1 cellular context compared by ENCODE assay signal in the genomic region with DNA sequence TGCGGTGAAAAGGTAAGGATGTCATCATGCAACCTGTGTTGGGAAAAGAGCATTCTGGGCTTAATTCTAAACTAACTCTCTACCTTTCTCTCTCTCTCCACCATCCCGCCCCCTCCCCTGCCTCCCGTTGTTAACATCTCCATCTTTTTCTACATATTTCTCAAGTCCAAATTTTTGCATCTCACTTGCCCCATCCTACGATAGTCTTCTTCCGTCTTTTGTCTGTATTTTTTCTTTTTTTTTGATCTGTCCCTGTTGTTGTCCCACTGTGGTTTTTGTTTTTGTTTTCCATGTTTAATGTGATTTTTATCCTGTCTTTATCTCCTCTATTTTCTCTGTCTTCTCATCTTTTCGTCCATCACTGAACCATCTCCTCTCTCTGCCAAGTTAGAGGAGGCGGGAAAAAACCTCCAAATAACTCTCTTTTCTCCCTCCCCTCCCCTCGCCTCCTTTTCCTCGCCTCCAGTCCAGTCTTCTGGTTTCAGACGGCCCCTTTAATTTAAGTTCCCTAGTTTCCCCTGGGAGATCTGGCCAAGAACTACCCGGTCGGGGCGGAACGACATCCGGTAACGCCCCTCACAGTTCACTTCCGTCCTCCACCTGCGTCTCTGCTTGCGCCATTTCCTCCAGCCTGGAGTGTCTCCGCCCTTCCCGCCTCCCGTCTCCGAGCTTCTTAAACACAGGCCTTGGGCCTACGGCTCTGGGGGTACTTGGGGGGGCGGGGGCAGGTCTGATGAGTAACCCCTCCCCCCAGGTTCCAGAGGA.
A peak's percentile ranks its signal among the peaks of the same experiment; 100 is the strongest.
TF ChIP-seq lines count a peak whose summit lies in the region.

A gene with protein sequence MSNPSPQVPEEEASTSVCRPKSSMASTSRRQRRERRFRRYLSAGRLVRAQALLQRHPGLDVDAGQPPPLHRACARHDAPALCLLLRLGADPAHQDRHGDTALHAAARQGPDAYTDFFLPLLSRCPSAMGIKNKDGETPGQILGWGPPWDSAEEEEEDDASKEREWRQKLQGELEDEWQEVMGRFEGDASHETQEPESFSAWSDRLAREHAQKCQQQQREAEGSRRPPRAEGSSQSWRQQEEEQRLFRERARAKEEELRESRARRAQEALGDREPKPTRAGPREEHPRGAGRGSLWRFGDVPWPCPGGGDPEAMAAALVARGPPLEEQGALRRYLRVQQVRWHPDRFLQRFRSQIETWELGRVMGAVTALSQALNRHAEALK (plus strand): TSS at position 647 of the 765 bp plus-strand sequence. CDS start 87 bp downstream, at position 734.

TF ChIP-seq in HepG2, 621 proteins besides CTCF, POLR2A, EP300 and RAD21 (continued from another document and continues in another):
- TF ChIP-seq, protein P1, sequence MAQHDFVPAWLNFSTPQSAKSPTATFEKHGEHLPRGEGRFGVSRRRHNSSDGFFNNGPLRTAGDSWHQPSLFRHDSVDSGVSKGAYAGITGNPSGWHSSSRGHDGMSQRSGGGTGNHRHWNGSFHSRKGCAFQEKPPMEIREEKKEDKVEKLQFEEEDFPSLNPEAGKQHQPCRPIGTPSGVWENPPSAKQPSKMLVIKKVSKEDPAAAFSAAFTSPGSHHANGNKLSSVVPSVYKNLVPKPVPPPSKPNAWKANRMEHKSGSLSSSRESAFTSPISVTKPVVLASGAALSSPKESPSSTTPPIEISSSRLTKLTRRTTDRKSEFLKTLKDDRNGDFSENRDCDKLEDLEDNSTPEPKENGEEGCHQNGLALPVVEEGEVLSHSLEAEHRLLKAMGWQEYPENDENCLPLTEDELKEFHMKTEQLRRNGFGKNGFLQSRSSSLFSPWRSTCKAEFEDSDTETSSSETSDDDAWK (CRISPR knock-in tag; IDR thresholded peaks at IDR 0.05): no peak
- TF ChIP-seq HDAC6 (IDR thresholded peaks at IDR 0.05; ENCODE audit: low read depth, low read length): no peak
- TF ChIP-seq JUND (CRISPR knock-in tag; IDR thresholded peaks at IDR 0.05): no peak; the same call in 1 of the 2 replicates
- no peak for TF ChIP-seq SMC3 (IDR thresholded peaks at IDR 0.05; ENCODE audit: low read length)
- no peak for TF ChIP-seq TP53 (CRISPR knock-in tag; conservative IDR thresholded peaks at IDR 0.05)
- TF ChIP-seq, protein P2, sequence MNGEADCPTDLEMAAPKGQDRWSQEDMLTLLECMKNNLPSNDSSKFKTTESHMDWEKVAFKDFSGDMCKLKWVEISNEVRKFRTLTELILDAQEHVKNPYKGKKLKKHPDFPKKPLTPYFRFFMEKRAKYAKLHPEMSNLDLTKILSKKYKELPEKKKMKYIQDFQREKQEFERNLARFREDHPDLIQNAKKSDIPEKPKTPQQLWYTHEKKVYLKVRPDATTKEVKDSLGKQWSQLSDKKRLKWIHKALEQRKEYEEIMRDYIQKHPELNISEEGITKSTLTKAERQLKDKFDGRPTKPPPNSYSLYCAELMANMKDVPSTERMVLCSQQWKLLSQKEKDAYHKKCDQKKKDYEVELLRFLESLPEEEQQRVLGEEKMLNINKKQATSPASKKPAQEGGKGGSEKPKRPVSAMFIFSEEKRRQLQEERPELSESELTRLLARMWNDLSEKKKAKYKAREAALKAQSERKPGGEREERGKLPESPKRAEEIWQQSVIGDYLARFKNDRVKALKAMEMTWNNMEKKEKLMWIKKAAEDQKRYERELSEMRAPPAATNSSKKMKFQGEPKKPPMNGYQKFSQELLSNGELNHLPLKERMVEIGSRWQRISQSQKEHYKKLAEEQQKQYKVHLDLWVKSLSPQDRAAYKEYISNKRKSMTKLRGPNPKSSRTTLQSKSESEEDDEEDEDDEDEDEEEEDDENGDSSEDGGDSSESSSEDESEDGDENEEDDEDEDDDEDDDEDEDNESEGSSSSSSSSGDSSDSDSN (CRISPR knock-in tag; IDR thresholded peaks at IDR 0.05): no peak; the same call in 1 of the 2 replicates
- peak; percentile 72; the same call in 1 of the 2 replicates for TF ChIP-seq DMAP1 (CRISPR knock-in tag; IDR thresholded peaks at IDR 0.05)
- peak; percentile 40 for TF ChIP-seq NFYB (CRISPR knock-in tag; IDR thresholded peaks at IDR 0.05)
- peak; percentile 62; the same call in 1 of the 2 replicates for TF ChIP-seq ZSCAN31 (CRISPR knock-in tag; IDR thresholded peaks at IDR 0.05; ENCODE audit: low read depth)
- peak; percentile 81; the same call in 1 of the 2 replicates for TF ChIP-seq CBFB (CRISPR knock-in tag; IDR thresholded peaks at IDR 0.05)
- TF ChIP-seq ZNF552 (CRISPR knock-in tag; IDR thresholded peaks at IDR 0.05; ENCODE audit: borderline replicate concordance): no peak
- TF ChIP-seq ZNF777 (CRISPR knock-in tag; IDR thresholded peaks at IDR 0.05): no peak
- TF ChIP-seq CCDC6 (CRISPR knock-in tag; IDR thresholded peaks at IDR 0.05): no peak; the same call in 1 of the 2 replicates
- TF ChIP-seq KAT2B (IDR thresholded peaks at IDR 0.05; ENCODE audit: borderline replicate concordance, low read depth, low read length): no peak
- TF ChIP-seq HMG20A (CRISPR knock-in tag; IDR thresholded peaks at IDR 0.05; ENCODE audit: borderline replicate concordance): no peak
- TF ChIP-seq RNF2 (conservative IDR thresholded peaks at IDR 0.05; ENCODE audit: low read depth): no peak
- TF ChIP-seq ZNF746 (CRISPR knock-in tag; IDR thresholded peaks at IDR 0.05): no peak; the same call in 1 of the 2 replicates
- no peak for TF ChIP-seq ZFP36L2 (CRISPR knock-in tag; IDR thresholded peaks at IDR 0.05)
- no peak for TF ChIP-seq NFIC (IDR thresholded peaks at IDR 0.05; ENCODE audit: low read length)
- TF ChIP-seq, protein P3, sequence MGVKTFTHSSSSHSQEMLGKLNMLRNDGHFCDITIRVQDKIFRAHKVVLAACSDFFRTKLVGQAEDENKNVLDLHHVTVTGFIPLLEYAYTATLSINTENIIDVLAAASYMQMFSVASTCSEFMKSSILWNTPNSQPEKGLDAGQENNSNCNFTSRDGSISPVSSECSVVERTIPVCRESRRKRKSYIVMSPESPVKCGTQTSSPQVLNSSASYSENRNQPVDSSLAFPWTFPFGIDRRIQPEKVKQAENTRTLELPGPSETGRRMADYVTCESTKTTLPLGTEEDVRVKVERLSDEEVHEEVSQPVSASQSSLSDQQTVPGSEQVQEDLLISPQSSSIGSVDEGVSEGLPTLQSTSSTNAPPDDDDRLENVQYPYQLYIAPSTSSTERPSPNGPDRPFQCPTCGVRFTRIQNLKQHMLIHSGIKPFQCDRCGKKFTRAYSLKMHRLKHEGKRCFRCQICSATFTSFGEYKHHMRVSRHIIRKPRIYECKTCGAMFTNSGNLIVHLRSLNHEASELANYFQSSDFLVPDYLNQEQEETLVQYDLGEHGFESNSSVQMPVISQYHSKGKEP (CRISPR knock-in tag; IDR thresholded peaks at IDR 0.05): no peak; the same call in 1 of the 2 replicates
- TF ChIP-seq FOXM1 (CRISPR knock-in tag; IDR thresholded peaks at IDR 0.05): no peak
- TF ChIP-seq ZNF331 (CRISPR knock-in tag; IDR thresholded peaks at IDR 0.05): peak; percentile 82
- peak; percentile 73; the same call in 1 of the 2 replicates for TF ChIP-seq SRF (IDR thresholded peaks at IDR 0.05; ENCODE audit: low read depth, low read length)
- TF ChIP-seq SP2 (CRISPR knock-in tag; IDR thresholded peaks at IDR 0.05): peak; percentile 80
- peak; percentile 97 for TF ChIP-seq KAT8 (CRISPR knock-in tag; IDR thresholded peaks at IDR 0.05)
- TF ChIP-seq PRMT3 (CRISPR knock-in tag; IDR thresholded peaks at IDR 0.05; ENCODE audit: borderline replicate concordance, low read depth): no peak
- TF ChIP-seq HDAC2 (CRISPR knock-in tag; IDR thresholded peaks at IDR 0.05): peak; percentile 74
- TF ChIP-seq RAD51 (IDR thresholded peaks at IDR 0.05; ENCODE audit: borderline replicate concordance): 0 out of 2 replicates have a peak, but pooled peaks have one; percentile 5
- TF ChIP-seq PAF1 (CRISPR knock-in tag; IDR thresholded peaks at IDR 0.05): no peak
- TF ChIP-seq ZNF230 (CRISPR knock-in tag; IDR thresholded peaks at IDR 0.05): no peak; the same call in 1 of the 2 replicates
- peak; percentile 92 for TF ChIP-seq ELF1 (CRISPR knock-in tag; IDR thresholded peaks at IDR 0.05)
- TF ChIP-seq GTF2F1 (IDR thresholded peaks at IDR 0.05; ENCODE audit: low read length): no peak
- TF ChIP-seq REPIN1 (CRISPR knock-in tag; IDR thresholded peaks at IDR 0.05; ENCODE audit: borderline replicate concordance, low read depth): no peak; the same call in 1 of the 2 replicates
- peak; percentile 86 for TF ChIP-seq SP5 (CRISPR knock-in tag; IDR thresholded peaks at IDR 0.05; ENCODE audit: borderline replicate concordance, low read depth)
- TF ChIP-seq DR1 (CRISPR knock-in tag; IDR thresholded peaks at IDR 0.05): no peak; the same call in 1 of the 2 replicates
- TF ChIP-seq TOPORS (CRISPR knock-in tag; IDR thresholded peaks at IDR 0.05): 0 out of 2 replicates have a peak, but pooled peaks have one; percentile 22
- TF ChIP-seq, protein P4, sequence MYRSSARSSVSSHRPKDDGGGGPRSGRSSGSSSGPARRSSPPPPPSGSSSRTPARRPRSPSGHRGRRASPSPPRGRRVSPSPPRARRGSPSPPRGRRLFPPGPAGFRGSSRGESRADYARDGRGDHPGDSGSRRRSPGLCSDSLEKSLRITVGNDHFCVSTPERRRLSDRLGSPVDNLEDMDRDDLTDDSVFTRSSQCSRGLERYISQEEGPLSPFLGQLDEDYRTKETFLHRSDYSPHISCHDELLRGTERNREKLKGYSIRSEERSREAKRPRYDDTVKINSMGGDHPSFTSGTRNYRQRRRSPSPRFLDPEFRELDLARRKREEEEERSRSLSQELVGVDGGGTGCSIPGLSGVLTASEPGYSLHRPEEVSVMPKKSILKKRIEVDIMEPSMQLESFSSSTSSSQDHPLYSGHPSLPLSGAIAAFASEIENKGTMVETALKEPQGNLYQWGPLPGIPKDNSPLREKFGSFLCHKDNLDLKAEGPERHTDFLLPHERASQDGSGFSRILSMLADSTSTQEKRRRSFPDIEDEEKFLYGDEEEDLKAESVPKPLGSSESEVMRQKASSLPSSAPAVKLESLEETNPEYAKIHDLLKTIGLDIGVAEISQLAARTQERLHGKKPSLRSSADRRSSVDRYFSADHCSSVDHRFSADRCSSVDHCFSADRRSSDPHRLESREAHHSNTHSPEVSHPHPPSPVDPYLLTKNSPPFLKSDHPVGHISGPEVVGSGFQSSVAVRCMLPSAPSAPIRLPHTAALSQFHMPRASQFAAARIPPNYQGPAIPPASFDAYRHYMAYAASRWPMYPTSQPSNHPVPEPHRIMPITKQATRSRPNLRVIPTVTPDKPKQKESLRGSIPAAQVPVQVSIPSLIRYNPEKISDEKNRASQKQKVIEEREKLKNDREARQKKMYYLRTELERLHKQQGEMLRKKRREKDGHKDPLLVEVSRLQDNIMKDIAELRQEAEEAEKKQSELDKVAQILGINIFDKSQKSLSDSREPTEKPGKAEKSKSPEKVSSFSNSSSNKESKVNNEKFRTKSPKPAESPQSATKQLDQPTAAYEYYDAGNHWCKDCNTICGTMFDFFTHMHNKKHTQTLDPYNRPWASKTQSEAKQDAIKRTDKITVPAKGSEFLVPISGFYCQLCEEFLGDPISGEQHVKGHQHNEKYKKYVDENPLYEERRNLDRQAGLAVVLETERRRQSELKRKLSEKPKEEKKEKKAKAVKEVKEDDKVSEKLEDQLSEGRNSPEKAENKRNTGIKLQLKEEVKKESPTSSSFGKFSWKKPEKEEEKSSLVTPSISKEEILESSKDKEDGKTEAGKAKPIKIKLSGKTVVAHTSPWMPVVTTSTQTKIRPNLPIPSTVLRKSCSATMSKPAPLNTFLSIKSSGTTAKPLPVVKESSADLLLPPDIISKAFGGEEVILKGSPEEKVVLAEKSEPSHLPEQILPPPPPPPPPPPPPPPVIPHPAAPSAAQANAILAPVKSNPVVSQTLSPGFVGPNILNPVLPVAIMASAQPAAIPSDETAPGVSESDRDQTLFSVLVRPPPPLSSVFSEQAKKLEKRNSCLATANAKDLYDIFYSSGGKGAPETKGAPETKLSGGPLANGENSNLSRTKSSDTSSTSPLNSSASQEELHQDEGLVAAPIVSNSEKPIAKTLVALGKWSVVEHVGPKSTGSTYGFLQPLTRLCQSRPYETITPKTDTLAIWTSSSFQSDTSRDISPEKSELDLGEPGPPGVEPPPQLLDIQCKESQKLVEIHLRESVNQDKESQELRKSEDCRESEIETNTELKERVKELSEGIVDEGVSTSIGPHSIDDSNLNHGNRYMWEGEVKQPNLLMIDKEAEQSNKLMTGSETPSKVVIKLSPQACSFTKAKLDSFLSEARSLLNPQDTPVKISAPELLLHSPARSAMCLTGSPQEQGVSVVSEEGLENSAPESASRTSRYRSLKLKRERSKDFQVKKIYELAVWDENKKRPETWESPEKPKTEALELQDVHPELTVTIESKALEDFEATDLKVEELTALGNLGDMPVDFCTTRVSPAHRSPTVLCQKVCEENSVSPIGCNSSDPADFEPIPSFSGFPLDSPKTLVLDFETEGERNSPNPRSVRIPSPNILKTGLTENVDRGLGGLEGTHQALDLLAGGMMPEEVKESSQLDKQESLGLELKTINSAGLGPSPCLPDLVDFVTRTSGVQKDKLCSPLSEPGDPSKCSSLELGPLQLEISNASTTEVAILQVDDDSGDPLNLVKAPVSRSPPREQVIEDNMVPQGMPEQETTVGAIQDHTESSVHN (CRISPR knock-in tag; IDR thresholded peaks at IDR 0.05): no peak
- peak; percentile 63; the same call in 1 of the 2 replicates for TF ChIP-seq ZNF543 (CRISPR knock-in tag; IDR thresholded peaks at IDR 0.05)
- no peak for TF ChIP-seq ZSCAN12 (CRISPR knock-in tag; IDR thresholded peaks at IDR 0.05)
- TF ChIP-seq, protein P5, sequence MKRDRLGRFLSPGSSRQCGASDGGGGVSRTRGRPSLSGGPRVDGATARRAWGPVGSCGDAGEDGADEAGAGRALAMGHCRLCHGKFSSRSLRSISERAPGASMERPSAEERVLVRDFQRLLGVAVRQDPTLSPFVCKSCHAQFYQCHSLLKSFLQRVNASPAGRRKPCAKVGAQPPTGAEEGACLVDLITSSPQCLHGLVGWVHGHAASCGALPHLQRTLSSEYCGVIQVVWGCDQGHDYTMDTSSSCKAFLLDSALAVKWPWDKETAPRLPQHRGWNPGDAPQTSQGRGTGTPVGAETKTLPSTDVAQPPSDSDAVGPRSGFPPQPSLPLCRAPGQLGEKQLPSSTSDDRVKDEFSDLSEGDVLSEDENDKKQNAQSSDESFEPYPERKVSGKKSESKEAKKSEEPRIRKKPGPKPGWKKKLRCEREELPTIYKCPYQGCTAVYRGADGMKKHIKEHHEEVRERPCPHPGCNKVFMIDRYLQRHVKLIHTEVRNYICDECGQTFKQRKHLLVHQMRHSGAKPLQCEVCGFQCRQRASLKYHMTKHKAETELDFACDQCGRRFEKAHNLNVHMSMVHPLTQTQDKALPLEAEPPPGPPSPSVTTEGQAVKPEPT (CRISPR knock-in tag; IDR thresholded peaks at IDR 0.05; ENCODE audit: low read depth): peak; percentile 57; the same call in 1 of the 2 replicates
- no peak for TF ChIP-seq KDM5B (CRISPR knock-in tag; IDR thresholded peaks at IDR 0.05; ENCODE audit: borderline replicate concordance)
